Comparison of ENCODE assay signal across 8 cellular contexts in the genomic region with DNA sequence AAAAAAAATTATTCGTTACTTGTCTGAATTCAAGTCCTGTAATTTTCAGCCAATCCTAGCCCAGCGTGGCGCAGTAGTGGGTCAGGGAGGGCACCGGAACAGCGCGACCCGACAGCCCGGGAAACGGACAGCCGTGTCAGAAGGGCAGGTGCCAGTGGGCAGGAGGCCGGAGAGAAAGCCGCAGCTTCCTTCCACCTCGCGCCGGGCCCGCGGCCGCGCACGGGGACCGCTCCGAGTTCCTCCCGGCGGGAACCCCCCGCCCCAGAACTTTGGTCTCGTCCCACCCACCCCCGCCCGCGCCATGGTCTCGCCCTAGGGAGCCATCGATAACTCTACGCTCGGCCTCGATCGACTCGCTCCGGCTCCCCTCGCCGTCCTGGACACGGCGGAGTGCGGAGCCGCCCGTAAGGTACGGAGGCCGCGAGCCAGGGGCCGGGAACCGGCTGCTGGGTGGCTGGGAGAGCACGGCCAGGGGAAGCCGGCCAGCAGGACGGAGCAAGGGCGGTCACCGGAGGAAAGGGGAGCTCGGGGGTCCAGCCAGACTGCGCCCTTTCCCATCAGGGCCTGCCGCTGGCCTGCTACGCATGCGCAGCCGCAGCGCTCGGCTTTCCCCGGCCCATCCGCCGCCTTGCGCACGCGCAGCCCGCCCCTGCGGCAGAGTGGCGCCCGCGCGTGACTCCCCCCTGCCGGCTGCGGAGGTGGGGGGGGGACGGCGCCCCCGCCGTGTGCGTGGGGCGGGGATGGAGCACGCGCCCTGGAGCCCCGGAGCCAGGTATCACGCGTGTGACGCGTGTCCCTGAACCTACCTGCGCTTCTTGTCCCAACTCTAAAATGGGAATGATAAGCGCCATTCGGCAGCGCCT. TPM values are rescaled to one million over a fixed set of nuclear protein-coding genes. Genes with fewer than 3 reads are reported as not detected.
DNase-seq lines count a peak whose midpoint lies in the region; ATAC-seq and TF ChIP-seq lines count a peak whose summit lies in the region.

A gene with protein sequence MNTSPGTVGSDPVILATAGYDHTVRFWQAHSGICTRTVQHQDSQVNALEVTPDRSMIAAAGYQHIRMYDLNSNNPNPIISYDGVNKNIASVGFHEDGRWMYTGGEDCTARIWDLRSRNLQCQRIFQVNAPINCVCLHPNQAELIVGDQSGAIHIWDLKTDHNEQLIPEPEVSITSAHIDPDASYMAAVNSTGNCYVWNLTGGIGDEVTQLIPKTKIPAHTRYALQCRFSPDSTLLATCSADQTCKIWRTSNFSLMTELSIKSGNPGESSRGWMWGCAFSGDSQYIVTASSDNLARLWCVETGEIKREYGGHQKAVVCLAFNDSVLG (plus strand): TSS at position 351 of the 863 bp plus-strand sequence. CDS start 632 bp downstream, outside the sequence.

- H3K9me3 Mint-ChIP-seq in brain, result peaks cover 0 to 10% (median 5%) of the 10 kb centered on the region in 5 experiments

- peak; percentile 81 for ATAC-seq in HG02840 (IDR thresholded peaks at IDR 0.05; ENCODE audit: low FRiP score, unreplicated experiment)

- H3K27ac Mint-ChIP-seq in brain, result peak within 1 kb of the TSS; percentile 82 to 97 (median 93)

- TF ChIP-seq CTCF in brain (conservative IDR thresholded peaks at IDR 0.05), result peak; percentile 43 to 44

- H3K27me3 ChIP-seq in iPS-18a (ENCODE audit: control insufficient read depth, insufficient read depth, low read length), result no peaks in the 10 kb centered on the region
- peaks cover under 1% of the 10 kb centered on the region for H3K27me3 ChIP-seq in skeletal muscle satellite cell (ENCODE audit: control insufficient read depth, insufficient read depth, low read length)

- peak within 1 kb of the TSS; percentile 97 for H3K4me2 ChIP-seq in skeletal muscle satellite cell (ENCODE audit: low read length)

- peaks cover 7% of the 10 kb centered on the region for H3K36me3 Mint-ChIP-seq in brain

- H3K4me3 ChIP-seq in iPS-18a (ENCODE audit: low read length) (peak within 1 kb of the TSS; percentile 96), skeletal muscle satellite cell (ENCODE audit: low read length) (peak within 1 kb of the TSS; percentile 95)

- H3K27me3 Mint-ChIP-seq in brain, result peaks cover 5% of the 10 kb centered on the region

- H3K9ac ChIP-seq in iPS-18a (ENCODE audit: low read length) (peak within 1 kb of the TSS; percentile 75), skeletal muscle satellite cell (ENCODE audit: low read depth, low read length) (peak within 1 kb of the TSS; percentile 97)

- H3K9me3 ChIP-seq in iPS-18a (ENCODE audit: control insufficient read depth, low read depth, low read length) (no peaks in the 10 kb centered on the region), skeletal muscle satellite cell (replicated peaks; ENCODE audit: low read length) (no peaks in the 10 kb centered on the region)

- peak within 1 kb of the TSS; percentile 63 for H3K27ac ChIP-seq in iPS-18a (ENCODE audit: low read length)

- peak within 1 kb of the TSS; percentile 84 to 91 (median 89) for H3K4me3 Mint-ChIP-seq in brain

- peaks cover 25% of the 10 kb centered on the region for H3K36me3 ChIP-seq in iPS-18a (ENCODE audit: control insufficient read depth, low read depth, low read length)
- H3K36me3 ChIP-seq in skeletal muscle satellite cell (ENCODE audit: insufficient read depth, low read length), result peaks cover 22% of the 10 kb centered on the region

- H3K4me1 ChIP-seq in iPS-18a (ENCODE audit: control insufficient read depth, low read depth, low read length) (no peaks in the 10 kb centered on the region), skeletal muscle satellite cell (ENCODE audit: control insufficient read depth, insufficient read depth, low read length) (peaks cover 18% of the 10 kb centered on the region)

- DNase-seq in NCI-H187 (lab: John Stamatoyannopoulos, UW) (peak; percentile 87 to 98), NCI-H187 treated with DMSO at 0.1 percent for 48 hours (lab: John Stamatoyannopoulos, UW) (no peak), NCI-H1930 (lab: John Stamatoyannopoulos, UW) (peak; percentile 67 to 92), UCSD-AML1 (lab: John Stamatoyannopoulos, UW; ENCODE audit: unreplicated experiment) (peak; percentile 93)

- H3K4me1 Mint-ChIP-seq in brain, result peaks cover 23% of the 10 kb centered on the region

RNA-seq across cellular contexts. Expression of the gene that starts here (rescaled TPM):
- polyA plus RNA-seq in brain (ENCODE audit: insufficient read depth, low read depth, low replicate concordance), result 131 TPM
- 25.1 and 26.9 TPM in 2 replicates for total RNA-seq in skeletal muscle satellite cell (2012; rRNA removed)
